ENCODE assay signal across 30 cellular contexts in the genomic region with DNA sequence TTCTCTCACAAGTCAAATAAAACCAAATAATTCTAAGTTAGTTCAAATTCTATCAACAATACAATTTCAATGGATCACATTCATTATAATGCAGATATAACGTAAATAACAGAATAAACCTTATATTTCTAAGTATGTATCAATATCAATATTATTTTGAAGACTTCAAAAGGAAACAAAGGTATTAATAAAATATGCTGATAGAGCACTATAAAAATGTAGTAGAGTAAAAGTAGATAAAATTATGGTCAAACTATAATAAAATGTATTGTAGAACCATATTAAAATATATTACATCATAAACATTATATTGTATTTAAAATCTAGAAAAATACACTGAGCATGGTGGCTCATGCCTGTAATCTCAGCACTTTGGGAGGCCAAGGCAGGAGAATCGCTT. TPM values are rescaled to one million over a fixed set of nuclear protein-coding genes. Genes with fewer than 3 reads are reported as not detected.
"Had no signal": no experiment of that assay in that cellular context is flagged by ENCODE, and none has a peak within 500 bp of the region (broad histone marks: within the 10 kb centered on the region; RNA-seq: fewer than 3 reads in every experiment).

No MANE protein-coding gene starts in this region.

- H3K4me3 Mint-ChIP-seq: activated CD4-positive, alpha-beta memory T cell treated with anti-CD3 and anti-CD28 coated beads for 36 hours; activated CD4-positive, alpha-beta T cell treated with anti-CD3 and anti-CD28 coated beads for 36 hours; activated CD4-positive, alpha-beta T cell treated with anti-CD3 and anti-CD28 coated beads, Interleukin-2, amount 10 ng/mL, durations not matched to agents 24 days and 14 days; activated CD8-positive, alpha-beta memory T cell treated with anti-CD3 and anti-CD28 coated beads, Interleukin-2, amount 10 ng/mL, durations not matched to agents 7 days and 5 days; activated CD8-positive, alpha-beta T cell treated with anti-CD3 and anti-CD28 coated beads, Interleukin-2, amount 10 ng/mL, durations not matched to agents 7 days and 5 days; activated naive CD8-positive, alpha-beta T cell; activated T-cell treated with anti-CD3 and anti-CD28 coated beads, Interleukin-2, amount 50 U/mL, for 24 hours; activated T-cell treated with anti-CD3 and anti-CD28 coated beads, Interleukin-2, amount 50 U/mL, for 72 hours; central memory CD8-positive, alpha-beta T cell; dendritic cell treated with granulocyte-macrophage colony-stimulating factor and Interleukin-4, amounts not matched to agents 40 ng/mL and 50 ng/mL, for 4 days; effector memory CD8-positive, alpha-beta T cell had no signal

- H3K4me1 Mint-ChIP-seq: activated CD4-positive, alpha-beta T cell treated with anti-CD3 and anti-CD28 coated beads for 36 hours; activated CD4-positive, alpha-beta T cell treated with anti-CD3 and anti-CD28 coated beads, Interleukin-2, amount 10 ng/mL, durations not matched to agents 24 days and 14 days; activated CD8-positive, alpha-beta memory T cell treated with anti-CD3 and anti-CD28 coated beads, Interleukin-2, amount 10 ng/mL, durations not matched to agents 7 days and 5 days; central memory CD8-positive, alpha-beta T cell had no signal

- H3K4me3 ChIP-seq: coronary artery, dorsolateral prefrontal cortex, esophagus squamous epithelium had no signal

- H3K4me1 ChIP-seq: esophagus squamous epithelium had no signal

- H3K27me3 ChIP-seq: brain microvascular endothelial cell, dorsolateral prefrontal cortex, esophagus squamous epithelium had no signal

- ATAC-seq: activated CD4-positive, alpha-beta T cell treated with anti-CD3 and anti-CD28 coated beads for 36 hours; activated CD8-positive, alpha-beta memory T cell treated with anti-CD3 and anti-CD28 coated beads, Interleukin-2, amount 10 ng/mL, durations not matched to agents 7 days and 5 days; activated CD8-positive, alpha-beta T cell treated with anti-CD3 and anti-CD28 coated beads, Interleukin-2, amount 10 ng/mL, durations not matched to agents 7 days and 5 days; activated T-cell treated with anti-CD3 and anti-CD28 coated beads, Interleukin-2, amount 50 U/mL, for 72 hours; effector memory CD8-positive, alpha-beta T cell had no signal

- H3K27ac Mint-ChIP-seq: activated CD4-positive, alpha-beta memory T cell treated with anti-CD3 and anti-CD28 coated beads for 36 hours; activated CD4-positive, alpha-beta T cell treated with anti-CD3 and anti-CD28 coated beads for 36 hours; activated CD4-positive, alpha-beta T cell treated with anti-CD3 and anti-CD28 coated beads, Interleukin-2, amount 10 ng/mL, durations not matched to agents 24 days and 14 days; activated CD8-positive, alpha-beta memory T cell treated with anti-CD3 and anti-CD28 coated beads, Interleukin-2, amount 10 ng/mL, durations not matched to agents 7 days and 5 days; activated CD8-positive, alpha-beta T cell treated with anti-CD3 and anti-CD28 coated beads, Interleukin-2, amount 10 ng/mL, durations not matched to agents 7 days and 5 days; activated naive CD8-positive, alpha-beta T cell; activated T-cell treated with anti-CD3 and anti-CD28 coated beads, Interleukin-2, amount 50 U/mL, for 24 hours; activated T-cell treated with anti-CD3 and anti-CD28 coated beads, Interleukin-2, amount 50 U/mL, for 72 hours; dendritic cell treated with granulocyte-macrophage colony-stimulating factor and Interleukin-4, amounts not matched to agents 40 ng/mL and 50 ng/mL, for 4 days; effector memory CD8-positive, alpha-beta T cell had no signal

- H3K9me3 Mint-ChIP-seq: activated CD4-positive, alpha-beta memory T cell treated with anti-CD3 and anti-CD28 coated beads for 36 hours; activated CD4-positive, alpha-beta T cell treated with anti-CD3 and anti-CD28 coated beads, Interleukin-2, amount 10 ng/mL, durations not matched to agents 24 days and 14 days; activated T-cell treated with anti-CD3 and anti-CD28 coated beads, Interleukin-2, amount 50 U/mL, for 24 hours; activated T-cell treated with anti-CD3 and anti-CD28 coated beads, Interleukin-2, amount 50 U/mL, for 72 hours; central memory CD8-positive, alpha-beta T cell; dendritic cell treated with granulocyte-macrophage colony-stimulating factor and Interleukin-4, amounts not matched to agents 40 ng/mL and 50 ng/mL, for 4 days; effector memory CD8-positive, alpha-beta T cell had no signal

- H3K27me3 Mint-ChIP-seq: activated CD4-positive, alpha-beta memory T cell treated with anti-CD3 and anti-CD28 coated beads for 36 hours; activated CD4-positive, alpha-beta T cell treated with anti-CD3 and anti-CD28 coated beads for 36 hours; activated CD4-positive, alpha-beta T cell treated with anti-CD3 and anti-CD28 coated beads, Interleukin-2, amount 10 ng/mL, durations not matched to agents 24 days and 14 days; activated CD8-positive, alpha-beta memory T cell treated with anti-CD3 and anti-CD28 coated beads, Interleukin-2, amount 10 ng/mL, durations not matched to agents 7 days and 5 days; activated naive CD8-positive, alpha-beta T cell; activated T-cell treated with anti-CD3 and anti-CD28 coated beads, Interleukin-2, amount 50 U/mL, for 24 hours; central memory CD8-positive, alpha-beta T cell; dendritic cell treated with granulocyte-macrophage colony-stimulating factor and Interleukin-4, amounts not matched to agents 40 ng/mL and 50 ng/mL, for 4 days; effector memory CD8-positive, alpha-beta T cell had no signal

- FAIRE-seq: astrocyte, bronchial epithelial cell, endothelial cell of umbilical vein had no signal

- H3K27ac ChIP-seq: brain microvascular endothelial cell, coronary artery, dorsolateral prefrontal cortex, epithelial cell of prostate, esophagus squamous epithelium had no signal

- H3K9me3 ChIP-seq: esophagus squamous epithelium had no signal

- DNase-seq: activated CD4-positive, alpha-beta memory T cell treated with anti-CD3 and anti-CD28 coated beads for 36 hours; activated CD4-positive, alpha-beta T cell treated with anti-CD3 and anti-CD28 coated beads for 36 hours; activated CD4-positive, alpha-beta T cell treated with anti-CD3 and anti-CD28 coated beads, Interleukin-2, amount 10 ng/mL, durations not matched to agents 24 days and 14 days; activated CD4-positive, CD25-positive, alpha-beta regulatory T cell; activated CD4-positive, CD25-positive, alpha-beta regulatory T cell treated with anti-CD3 and anti-CD28 coated beads, Interleukin-2, amount 50 U/mL, for 72 hours; activated CD8-positive, alpha-beta memory T cell treated with anti-CD3 and anti-CD28 coated beads, Interleukin-2, amount 10 ng/mL, durations not matched to agents 7 days and 5 days; activated CD8-positive, alpha-beta memory T cell treated with anti-CD3 and anti-CD28 coated beads, Interleukin-2, amount 50 U/mL, for 4 hours; activated CD8-positive, alpha-beta T cell treated with anti-CD3 and anti-CD28 coated beads, Interleukin-2, amount 10 ng/mL, durations not matched to agents 7 days and 5 days; activated gamma-delta T cell; activated naive CD4-positive, alpha-beta T cell; activated naive CD4-positive, alpha-beta T cell treated with anti-CD3 and anti-CD28 coated beads, Interleukin-2, amount 50 U/mL, for 16 hours; activated T-cell treated with anti-CD3 and anti-CD28 coated beads, Interleukin-2, amount 50 U/mL, for 24 hours; activated T-cell treated with anti-CD3 and anti-CD28 coated beads, Interleukin-2, amount 50 U/mL, for 72 hours; amniotic stem cell; anterior cingulate cortex; brain microvascular endothelial cell; dorsolateral prefrontal cortex; effector memory CD8-positive, alpha-beta T cell; esophagus squamous epithelium; foreskin melanocyte; head of caudate nucleus; T-helper 2 cell had no signal

RNA-seq across cellular contexts. Expression of gene NRCAM, which starts 23.5 kb away (rescaled TPM):
- total RNA-seq: activated CD4-positive, alpha-beta T cell treated with anti-CD3 and anti-CD28 coated beads, Interleukin-2, amount 10 ng/mL, durations not matched to agents 24 days and 14 days had no signal
